Comparison of ENCODE assay signal across 8 cellular contexts in the genomic region with DNA sequence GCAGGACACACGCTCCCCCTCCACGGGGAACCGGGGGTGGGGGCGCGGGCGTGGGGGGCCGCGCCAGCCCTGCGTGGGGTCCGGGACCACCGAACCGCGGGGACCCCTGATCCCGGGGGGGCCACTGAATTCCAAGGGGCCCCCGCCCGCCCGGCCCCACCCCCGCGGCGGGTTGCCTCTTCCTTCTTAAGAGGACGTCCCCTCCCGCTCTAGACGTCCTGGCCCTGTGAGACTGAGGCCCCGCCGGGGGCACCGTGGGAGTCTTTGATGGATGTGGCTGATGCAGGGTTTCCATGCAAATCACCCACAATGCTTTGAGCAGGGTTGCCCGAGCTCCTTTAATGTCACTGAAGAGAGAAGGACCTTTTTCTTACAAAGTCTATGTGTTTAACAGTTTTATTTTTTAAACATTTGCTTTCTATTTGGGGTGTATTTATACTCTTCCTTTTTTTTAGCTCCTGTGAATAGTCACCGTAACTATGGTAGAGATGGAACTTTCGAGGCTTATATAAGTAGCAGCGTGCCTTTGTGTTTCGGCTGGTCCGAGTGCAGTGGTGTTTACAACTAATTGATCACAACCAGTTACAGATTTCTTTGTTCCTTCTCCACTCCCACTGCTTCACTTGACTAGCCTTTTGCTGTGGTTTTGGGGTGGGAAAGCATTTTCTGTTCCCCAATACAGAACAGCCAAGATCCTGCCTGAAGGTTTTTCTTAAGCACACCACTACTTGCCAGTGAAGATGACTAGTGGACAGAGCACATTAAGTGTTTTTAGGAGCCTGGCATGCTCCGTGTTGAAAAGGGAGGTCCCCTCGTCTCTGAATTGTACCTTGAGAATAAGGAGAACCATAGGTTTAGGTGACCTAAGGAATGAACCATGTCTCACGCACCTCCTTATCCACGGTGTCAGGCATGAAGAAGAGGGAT. TPM values are rescaled to one million over a fixed set of nuclear protein-coding genes. Genes with fewer than 3 reads are reported as not detected.
DNase-seq lines count a peak whose midpoint lies in the region; ATAC-seq, FAIRE-seq and TF ChIP-seq lines count a peak whose summit lies in the region.

No MANE protein-coding gene starts in this region.

- FAIRE-seq in RCC 7860 (lab: Jason Lieb, UNC) = no peak

- H3K4me3 Mint-ChIP-seq in activated T-helper 1 cell treated with anti-CD3 and anti-CD28 coated beads, Interleukin-12 subunit alpha, Interleukin-12 subunit beta, Interleukin-2, Interleukin-4 antibody, amounts not matched to agents 30 ng/mL and 10 ng/mL and 1 ng/mL, durations not matched to agents 14 hours and 24 hours and 36 hours = peak overlapping the region; percentile 89
- H3K4me3 Mint-ChIP-seq in nephron = peak overlapping the region; percentile 95 to 100 (median 100)

- peak overlapping the region; percentile 91 for H3K27ac Mint-ChIP-seq in activated T-helper 1 cell treated with anti-CD3 and anti-CD28 coated beads, Interleukin-12 subunit alpha, Interleukin-12 subunit beta, Interleukin-2, Interleukin-4 antibody, amounts not matched to agents 30 ng/mL and 10 ng/mL and 1 ng/mL, durations not matched to agents 14 hours and 24 hours and 36 hours
- peak overlapping the region; percentile 96 to 99 (median 98) for H3K27ac Mint-ChIP-seq in nephron

- H3K27ac ChIP-seq in KOPT-K1 (ENCODE audit: low read depth, low read length, poor library complexity, severe bottlenecking) = peak overlapping the region; percentile 41

- peak; percentile 58 for DNase-seq in DMS153 treated with DMSO at 0.1 percent for 48 hours (lab: John Stamatoyannopoulos, UW; ENCODE audit: unreplicated experiment)
- DNase-seq in RCC 7860 (ENCODE audit: low spot score) = peak; percentile 77
- peak; percentile 66 for DNase-seq in activated T-helper 1 cell treated with anti-CD3 and anti-CD28 coated beads, Interleukin-12 subunit alpha, Interleukin-12 subunit beta, Interleukin-2, Interleukin-4 antibody, amounts not matched to agents 30 ng/mL and 10 ng/mL and 1 ng/mL, durations not matched to agents 14 hours and 24 hours and 36 hours (ENCODE audit: low spot score)
- DNase-seq in fibroblast of mammary gland (ENCODE audit: low read depth) = peak; percentile 85
- DNase-seq in stimulated activated naive CD8-positive, alpha-beta T cell treated with anti-CD3 and anti-CD28 coated beads, Interleukin-15, Interleukin-2, amounts not matched to agents 100 U/mL and 50 U/mL, for 24 hours = peak; percentile 85

- ATAC-seq in GM21723 (IDR thresholded peaks at IDR 0.05; ENCODE audit: unreplicated experiment) = peak; percentile 60
- ATAC-seq in stimulated activated naive CD8-positive, alpha-beta T cell treated with anti-CD3 and anti-CD28 coated beads, Interleukin-15, Interleukin-2, amounts not matched to agents 100 U/mL and 50 U/mL, for 24 hours = peak; percentile 75

- no peaks in the 10 kb centered on the region for H3K9me3 ChIP-seq in KOPT-K1 (ENCODE audit: insufficient read depth, low read length, poor library complexity, severe bottlenecking)

- H3K4me1 Mint-ChIP-seq in activated T-helper 1 cell treated with anti-CD3 and anti-CD28 coated beads, Interleukin-12 subunit alpha, Interleukin-12 subunit beta, Interleukin-2, Interleukin-4 antibody, amounts not matched to agents 30 ng/mL and 10 ng/mL and 1 ng/mL, durations not matched to agents 14 hours and 24 hours and 36 hours (ENCODE audit: low read depth) = peaks cover 51% of the 10 kb centered on the region
- peaks cover 39% of the 10 kb centered on the region for H3K4me1 Mint-ChIP-seq in nephron

- H3K27me3 Mint-ChIP-seq in activated T-helper 1 cell treated with anti-CD3 and anti-CD28 coated beads, Interleukin-12 subunit alpha, Interleukin-12 subunit beta, Interleukin-2, Interleukin-4 antibody, amounts not matched to agents 30 ng/mL and 10 ng/mL and 1 ng/mL, durations not matched to agents 14 hours and 24 hours and 36 hours (ENCODE audit: insufficient read depth) = peaks cover 25% of the 10 kb centered on the region
- peaks cover 8% of the 10 kb centered on the region for H3K27me3 Mint-ChIP-seq in nephron (ENCODE audit: low read depth)

- peak overlapping the region; percentile 73 for H3K4me3 ChIP-seq in fibroblast of mammary gland (ENCODE audit: control insufficient read depth, low read depth, low read length)

- intact Hi-C loops in activated T-helper 1 cell treated with anti-CD3 and anti-CD28 coated beads, Interleukin-12 subunit alpha, Interleukin-12 subunit beta, Interleukin-2, Interleukin-4 antibody, amounts not matched to agents 30 ng/mL and 10 ng/mL and 1 ng/mL, durations not matched to agents 14 hours and 24 hours and 36 hours (cut with micrococcal nuclease) = loop anchor here (1.0 to 5.0 kb wide), 9 partner anchors 20 to 641 kb away; a partner anchor contains a TSS

- H3K36me3 ChIP-seq in KOPT-K1 (ENCODE audit: insufficient read depth, low read length) = no peaks in the 10 kb centered on the region

- H3K9me3 Mint-ChIP-seq in activated T-helper 1 cell treated with anti-CD3 and anti-CD28 coated beads, Interleukin-12 subunit alpha, Interleukin-12 subunit beta, Interleukin-2, Interleukin-4 antibody, amounts not matched to agents 30 ng/mL and 10 ng/mL and 1 ng/mL, durations not matched to agents 14 hours and 24 hours and 36 hours = no peaks in the 10 kb centered on the region
- peaks cover 6% of the 10 kb centered on the region for H3K9me3 Mint-ChIP-seq in nephron

- no peak for TF ChIP-seq CTCF in fibroblast of mammary gland (conservative IDR thresholded peaks at IDR 0.05; ENCODE audit: control insufficient read depth, insufficient read depth, low read depth, low read length)
- no peak for TF ChIP-seq CTCF in nephron (IDR thresholded peaks at IDR 0.05; ENCODE audit: unreplicated experiment in 3 of 3)

- peaks cover 2% of the 10 kb centered on the region for H3K36me3 Mint-ChIP-seq in activated T-helper 1 cell treated with anti-CD3 and anti-CD28 coated beads, Interleukin-12 subunit alpha, Interleukin-12 subunit beta, Interleukin-2, Interleukin-4 antibody, amounts not matched to agents 30 ng/mL and 10 ng/mL and 1 ng/mL, durations not matched to agents 14 hours and 24 hours and 36 hours (ENCODE audit: low read depth)
- H3K36me3 Mint-ChIP-seq in nephron (ENCODE audit: low read depth) = no peaks in the 10 kb centered on the region

RNA-seq across cellular contexts. Expression of a gene that starts 44.8 kb away (rescaled TPM):
- total RNA-seq in activated T-helper 1 cell treated with anti-CD3 and anti-CD28 coated beads, Interleukin-12 subunit alpha, Interleukin-12 subunit beta, Interleukin-2, Interleukin-4 antibody, amounts not matched to agents 30 ng/mL and 10 ng/mL and 1 ng/mL, durations not matched to agents 14 hours and 24 hours and 36 hours = 132 and 142 TPM in 2 replicates

Comparison
In these comparisons a context has a peak if more than half of its experiments do, and no peak if none do; other contexts are left out.
1. Peak in every context shown above with its lines: DNase-seq, ATAC-seq, H3K4me3 ChIP-seq and H3K27ac ChIP-seq.